Comparison of ENCODE assay signal across 24 cellular contexts in the genomic region with DNA sequence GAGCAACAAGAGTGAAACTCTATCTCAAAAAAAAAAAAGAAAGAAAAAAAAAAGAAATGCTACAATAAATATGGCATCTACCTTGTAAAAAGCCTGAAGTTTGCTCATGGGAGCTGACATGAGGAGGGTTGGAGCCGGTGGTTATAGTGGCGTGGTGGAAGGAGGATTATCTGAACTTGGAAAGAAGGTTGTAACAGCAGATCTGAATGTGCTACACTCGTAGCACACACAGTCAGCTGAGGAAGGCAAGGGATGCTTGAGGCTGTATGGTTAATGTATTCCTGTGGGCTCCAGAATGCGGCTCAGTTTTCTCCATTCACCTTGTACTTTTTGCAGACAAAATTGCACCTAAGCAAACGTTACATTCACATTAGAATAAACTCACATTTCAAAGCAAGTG.
"Had no signal": no experiment of that assay in that cellular context is flagged by ENCODE, and none has a peak within 500 bp of the region (broad histone marks: within the 10 kb centered on the region; RNA-seq: fewer than 3 reads in every experiment).

No MANE protein-coding gene starts in this region.

- H3K36me3 ChIP-seq: MG63, SJSA1 had no signal

- H3K4me1 ChIP-seq: SJSA1 had no signal

- ATAC-seq: HepG2 had no signal

- H3K27ac ChIP-seq: SJSA1, SK-N-MC had no signal

- H3K9me3 ChIP-seq: MG63, SJSA1 had no signal

- DNase-seq: IMR-90, Karpas-422, KG1, MG63, NCI-H1092, NCI-H1105 treated with DMSO at 0.1 percent for 48 hours, NCI-H1417 treated with DMSO at 0.1 percent for 48 hours, NCI-H146, NCI-H1694 treated with DMSO at 0.1 percent for 48 hours, NCI-H1930, NCI-H2081, NCI-H2171, NCI-H226, NCI-H446, NCI-H510A, NCI-H524 treated with DMSO at 0.1 percent for 48 hours, NCI-H69, NCI-H774, Right ventricle myocardium superior, RPMI8226, SIG-M5 had no signal

- H3K4me3 ChIP-seq: MG63, SJSA1, SK-N-MC had no signal

- H3K27me3 ChIP-seq: MG63, SJSA1 had no signal
